Comparison of ENCODE assay signal across 10 cellular contexts in genomic region chr5:55231029-55231475, GRCh38. TPM values are rescaled to one million over a fixed set of nuclear protein-coding genes. Genes with fewer than 3 reads are reported as not detected.
DNase-seq lines count a peak whose midpoint lies in the region; ATAC-seq, FAIRE-seq and TF ChIP-seq lines count a peak whose summit lies in the region.
"Had no signal": no experiment of that assay in that cellular context is flagged by ENCODE, and none has a peak within 500 bp of the region (broad histone marks: within the 10 kb centered on the region; RNA-seq: fewer than 3 reads in every experiment).

No MANE protein-coding gene starts in this region.

- intact Hi-C loops in left colon (cut with DNase I, micrococcal nuclease): loop anchor here in 1 of 2 donors (10.0 kb wide), 1 partner anchor 56 kb away; the partner anchor contains the start of gene CDC20B

- WGBS in suprapubic skin: 20% methylated on average over 10 of the region's 12 CpGs
- 5 to 6% (median 6%) methylated on average over 12 of the region's 12 CpGs for WGBS in small intestine, 3 donors

- H3K27me3 ChIP-seq in suprapubic skin (peaks cover 83% of the 10 kb centered on the region), small intestine (ENCODE audit: control insufficient read depth in 2 of 2, insufficient read depth in 2 of 2, low read length in 2 of 2) (peaks cover 18 to 61% of the 10 kb centered on the region in 2 donors)

- TF ChIP-seq EP300 in suprapubic skin (IDR thresholded peaks at IDR 0.05): no peak

- H3K4me1 ChIP-seq in suprapubic skin (peaks cover 54% of the 10 kb centered on the region), small intestine (ENCODE audit: control insufficient read depth in 2 of 2, insufficient read depth in 1 of 2, low read depth in 1 of 2, low read length in 1 of 2) (peaks cover 3% of the 10 kb centered on the region in 2 donors)

- FAIRE-seq in small intestine (lab: Jason Lieb, UNC): no peak

- H3K4me3 Mint-ChIP-seq in activated naive CD4-positive, alpha-beta T cell treated with anti-CD3 and anti-CD28 coated beads, Interleukin-2, amount 50 U/mL, for 24 hours: peak overlapping the region; percentile 77
- H3K4me3 Mint-ChIP-seq in activated naive CD4-positive, alpha-beta T cell treated with anti-CD3 and anti-CD28 coated beads, Interleukin-2, amount 10 ng/mL, durations not matched to agents 7 days and 5 days: no peak overlapping the region
- H3K4me3 Mint-ChIP-seq in activated CD4-positive, alpha-beta memory T cell treated with anti-CD3 and anti-CD28 coated beads, Interleukin-2, amount 10 ng/mL, durations not matched to agents 7 days and 5 days: peak overlapping the region; percentile 17

- DNase-seq in activated naive CD4-positive, alpha-beta T cell treated with anti-CD3 and anti-CD28 coated beads, Interleukin-2, amount 10 ng/mL, durations not matched to agents 7 days and 5 days: no peak
- DNase-seq in activated CD4-positive, alpha-beta memory T cell treated with anti-CD3 and anti-CD28 coated beads, Interleukin-2, amount 10 ng/mL, durations not matched to agents 7 days and 5 days: no peak
- no peak for DNase-seq in left colon
- no peak for DNase-seq in suprapubic skin (ENCODE audit: low spot score in 2 of 2)
- DNase-seq in small intestine: no peak
- DNase-seq in H4 (ENCODE audit: low spot score): no peak
- DNase-seq: SW 1271 had no signal

- H3K27ac ChIP-seq in suprapubic skin (no peak overlapping the region), small intestine (ENCODE audit: low read depth in 1 of 2, low read length in 1 of 2) (no peak overlapping the region)

- TF ChIP-seq CTCF in suprapubic skin (IDR thresholded peaks at IDR 0.05): no peak

- H3K36me3 Mint-ChIP-seq in activated naive CD4-positive, alpha-beta T cell treated with anti-CD3 and anti-CD28 coated beads, Interleukin-2, amount 50 U/mL, for 24 hours: no peaks in the 10 kb centered on the region
- H3K36me3 Mint-ChIP-seq in activated naive CD4-positive, alpha-beta T cell treated with anti-CD3 and anti-CD28 coated beads, Interleukin-2, amount 10 ng/mL, durations not matched to agents 7 days and 5 days: no peaks in the 10 kb centered on the region
- H3K36me3 Mint-ChIP-seq in activated CD4-positive, alpha-beta memory T cell treated with anti-CD3 and anti-CD28 coated beads, Interleukin-2, amount 10 ng/mL, durations not matched to agents 7 days and 5 days (ENCODE audit: low read depth): no peaks in the 10 kb centered on the region

- H3K36me3 ChIP-seq in suprapubic skin (no peaks in the 10 kb centered on the region), small intestine (ENCODE audit: control insufficient read depth in 2 of 2, insufficient read depth in 2 of 2, low read length in 2 of 2) (no peaks in the 10 kb centered on the region)

- TF ChIP-seq POLR2A in suprapubic skin (IDR thresholded peaks at IDR 0.05): no peak

- H3K9me3 ChIP-seq in suprapubic skin (no peaks in the 10 kb centered on the region), small intestine (ENCODE audit: control insufficient read depth, low read depth) (no peaks in the 10 kb centered on the region)

- CTCF ChIA-PET in activated naive CD4-positive, alpha-beta T cell treated with anti-CD3 and anti-CD28 coated beads, Interleukin-2, amount 10 ng/mL, durations not matched to agents 7 days and 5 days (lab: Charles Lee): interaction anchor here (0.8 to 1.5 kb wide), 8 partner anchors 9 to 70 kb away, joined by 3 to 5 read pairs (median 3); no protein-coding TSS in a partner anchor
- CTCF ChIA-PET in activated CD4-positive, alpha-beta memory T cell treated with anti-CD3 and anti-CD28 coated beads, Interleukin-2, amount 10 ng/mL, durations not matched to agents 7 days and 5 days (lab: Charles Lee): interaction anchor here (0.9 to 3.3 kb wide), 6 partner anchors 12 to 364 kb away, joined by 4 to 19 read pairs (median 4); partner anchors contain the start of genes DHX29 and MTREX

- peak overlapping the region; percentile 78 for H3K4me3 ChIP-seq in suprapubic skin
- peak overlapping the region in 1 of 2 donors; percentile 47 for H3K4me3 ChIP-seq in small intestine (ENCODE audit: low read depth in 1 of 2, low read length in 2 of 2)

- peaks cover 35% of the 10 kb centered on the region for H3K4me1 Mint-ChIP-seq in activated naive CD4-positive, alpha-beta T cell treated with anti-CD3 and anti-CD28 coated beads, Interleukin-2, amount 50 U/mL, for 24 hours
- peaks cover 39% of the 10 kb centered on the region for H3K4me1 Mint-ChIP-seq in activated naive CD4-positive, alpha-beta T cell treated with anti-CD3 and anti-CD28 coated beads, Interleukin-2, amount 10 ng/mL, durations not matched to agents 7 days and 5 days
- peaks cover 41% of the 10 kb centered on the region for H3K4me1 Mint-ChIP-seq in activated CD4-positive, alpha-beta memory T cell treated with anti-CD3 and anti-CD28 coated beads, Interleukin-2, amount 10 ng/mL, durations not matched to agents 7 days and 5 days

- H3K9me3 Mint-ChIP-seq in activated naive CD4-positive, alpha-beta T cell treated with anti-CD3 and anti-CD28 coated beads, Interleukin-2, amount 50 U/mL, for 24 hours: no peaks in the 10 kb centered on the region
- no peaks in the 10 kb centered on the region for H3K9me3 Mint-ChIP-seq in activated naive CD4-positive, alpha-beta T cell treated with anti-CD3 and anti-CD28 coated beads, Interleukin-2, amount 10 ng/mL, durations not matched to agents 7 days and 5 days
- no peaks in the 10 kb centered on the region for H3K9me3 Mint-ChIP-seq in activated CD4-positive, alpha-beta memory T cell treated with anti-CD3 and anti-CD28 coated beads, Interleukin-2, amount 10 ng/mL, durations not matched to agents 7 days and 5 days

- POLR2A ChIA-PET in activated CD4-positive, alpha-beta memory T cell treated with anti-CD3 and anti-CD28 coated beads, Interleukin-2, amount 10 ng/mL, durations not matched to agents 7 days and 5 days (lab: Charles Lee): interaction anchor here (0.6 to 1.5 kb wide), 4 partner anchors 62 to 562 kb away, joined by 3 to 4 read pairs (median 3); partner anchors contain the start of genes DHX29 and MTREX

- ATAC-seq in left colon: peak; percentile 6
- ATAC-seq in GM21528 (IDR thresholded peaks at IDR 0.05; ENCODE audit: low FRiP score, unreplicated experiment): no peak

- H3K27me3 Mint-ChIP-seq in activated naive CD4-positive, alpha-beta T cell treated with anti-CD3 and anti-CD28 coated beads, Interleukin-2, amount 50 U/mL, for 24 hours: peaks cover 60% of the 10 kb centered on the region
- H3K27me3 Mint-ChIP-seq in activated naive CD4-positive, alpha-beta T cell treated with anti-CD3 and anti-CD28 coated beads, Interleukin-2, amount 10 ng/mL, durations not matched to agents 7 days and 5 days: peaks cover 100% of the 10 kb centered on the region
- H3K27me3 Mint-ChIP-seq in activated CD4-positive, alpha-beta memory T cell treated with anti-CD3 and anti-CD28 coated beads, Interleukin-2, amount 10 ng/mL, durations not matched to agents 7 days and 5 days: peaks cover 74% of the 10 kb centered on the region

- H3K27ac Mint-ChIP-seq in activated naive CD4-positive, alpha-beta T cell treated with anti-CD3 and anti-CD28 coated beads, Interleukin-2, amount 50 U/mL, for 24 hours: no peak overlapping the region
- H3K27ac Mint-ChIP-seq in activated naive CD4-positive, alpha-beta T cell treated with anti-CD3 and anti-CD28 coated beads, Interleukin-2, amount 10 ng/mL, durations not matched to agents 7 days and 5 days: no peak overlapping the region
- H3K27ac Mint-ChIP-seq in activated CD4-positive, alpha-beta memory T cell treated with anti-CD3 and anti-CD28 coated beads, Interleukin-2, amount 10 ng/mL, durations not matched to agents 7 days and 5 days: no peak overlapping the region

RNA-seq across cellular contexts. Expression of gene CCNO, which starts 2.4 kb away (rescaled TPM):
- under 1 TPM in 1 of 2 experiments, not detected in 1; 0.15 TPM for total RNA-seq in activated CD4-positive, alpha-beta memory T cell treated with anti-CD3 and anti-CD28 coated beads, Interleukin-2, amount 10 ng/mL, durations not matched to agents 7 days and 5 days
- 1 to 10 TPM; 1.4 to 3.0 TPM for total RNA-seq in left colon
- 1 to 10 TPM; 1.0 to 3.8 (median 2.4) TPM for total RNA-seq in suprapubic skin
- under 1 TPM in 1 of 3 donors, not detected in 2; 0.49 TPM for polyA plus RNA-seq in small intestine
- 1.4 and 2.4 TPM in 2 replicates for total RNA-seq in H4 (2014; rRNA removed; shearing (Covaris generic))
- total RNA-seq: mononuclear cell had no signal

RNA-seq across cellular contexts. Expression of gene MCIDAS, which starts 3.9 kb away (rescaled TPM):
- not detected for total RNA-seq in activated CD4-positive, alpha-beta memory T cell treated with anti-CD3 and anti-CD28 coated beads, Interleukin-2, amount 10 ng/mL, durations not matched to agents 7 days and 5 days
- under 1 TPM in 1 of 2 donors, not detected in 1; 0.55 TPM for total RNA-seq in left colon
- not detected for total RNA-seq in suprapubic skin
- polyA plus RNA-seq in small intestine: not detected
- 0.21 and 0.48 TPM in 2 replicates for total RNA-seq in H4 (2014; rRNA removed; shearing (Covaris generic))
- total RNA-seq: mononuclear cell had no signal

RNA-seq across cellular contexts. Expression of gene CDC20B, which starts 58.1 kb away (rescaled TPM):
- total RNA-seq in activated CD4-positive, alpha-beta memory T cell treated with anti-CD3 and anti-CD28 coated beads, Interleukin-2, amount 10 ng/mL, durations not matched to agents 7 days and 5 days: under 1 TPM; 0.13 to 0.18 TPM
- total RNA-seq in left colon: not detected
- total RNA-seq in suprapubic skin: not detected
- polyA plus RNA-seq in small intestine: not detected
- total RNA-seq in H4 (2014; rRNA removed; shearing (Covaris generic)): not detected in 2 replicates
- total RNA-seq: mononuclear cell had no signal
